ENCODE assay signal across 8 cellular contexts in the genomic region with DNA sequence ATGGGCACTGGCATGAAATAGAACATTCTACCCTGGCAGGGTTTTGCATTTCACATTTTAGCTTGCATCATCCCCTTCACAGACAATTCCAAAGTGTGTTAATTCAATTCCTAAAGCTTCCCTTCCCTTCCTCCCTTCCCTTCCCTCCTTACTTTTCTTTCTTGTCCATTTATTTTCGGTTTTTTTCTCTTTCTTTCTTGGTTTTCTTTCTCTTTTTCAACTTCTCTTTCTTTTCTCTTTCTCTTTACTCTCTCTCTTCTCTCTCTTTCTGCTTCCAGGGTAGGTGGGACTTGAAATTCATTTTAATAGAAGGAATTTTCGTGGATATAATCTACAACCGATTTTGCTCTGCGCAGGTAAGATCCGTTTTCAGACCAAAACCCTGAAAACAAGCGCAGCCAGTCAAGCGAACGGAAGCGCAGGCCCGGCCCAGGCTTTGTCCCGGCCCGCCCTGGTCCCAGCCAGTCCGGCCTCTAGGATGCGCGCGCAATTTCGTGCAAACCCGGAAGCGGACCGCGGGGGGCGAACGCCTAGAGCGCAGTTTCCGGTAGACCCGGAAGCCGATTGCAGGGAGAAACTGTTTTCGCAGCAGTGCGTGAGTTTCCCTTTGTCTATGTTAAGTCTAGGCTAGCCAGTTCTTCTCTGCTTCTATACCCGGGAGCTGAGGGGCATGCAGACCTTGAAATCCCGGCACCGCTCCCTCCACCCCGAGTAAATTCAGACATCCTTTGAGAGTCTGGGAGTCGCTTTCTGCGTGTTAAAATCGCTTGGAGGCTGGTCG. TPM values are rescaled to one million over a fixed set of nuclear protein-coding genes. Genes with fewer than 3 reads are reported as not detected.
DNase-seq lines count a peak whose midpoint lies in the region; ATAC-seq and TF ChIP-seq lines count a peak whose summit lies in the region.

ZNF528 (plus strand) TSS at position 540 of the 781 bp plus-strand sequence. CDS start 4,165 bp downstream, outside the sequence.

- DNase-seq in Daoy (ENCODE audit: low read depth) (peak; percentile 97), NCI-H510A treated with DMSO at 0.1 percent for 48 hours (lab: John Stamatoyannopoulos, UW) (peak; percentile 67), lower leg skin (ENCODE audit: low spot score in 2 of 2) (peak; percentile 94 to 99)
- DNase-seq in activated CD8-positive, alpha-beta T cell treated with anti-CD3 and anti-CD28 coated beads, Interleukin-2, amount 10 ng/mL, durations not matched to agents 7 days and 5 days, result peak; percentile 98
- peak; percentile 90 to 96 for DNase-seq in stimulated activated CD4-positive, alpha-beta T cell treated with anti-CD3 and anti-CD28 coated beads, Interleukin-4, amount 100 ng/mL, for 4 hours

- peak within 1 kb of the TSS; percentile 40 to 77 for H3K9ac ChIP-seq in duodenal mucosa (ENCODE audit: low read depth in 1 of 2, low read length in 2 of 2)

- H3K27me3 Mint-ChIP-seq in activated CD8-positive, alpha-beta T cell treated with anti-CD3 and anti-CD28 coated beads, Interleukin-2, amount 10 ng/mL, durations not matched to agents 7 days and 5 days (ENCODE audit: low read depth), result no peaks in the 10 kb centered on the region

- H3K27ac Mint-ChIP-seq in activated CD8-positive, alpha-beta T cell treated with anti-CD3 and anti-CD28 coated beads, Interleukin-2, amount 10 ng/mL, durations not matched to agents 7 days and 5 days, result peak within 1 kb of the TSS; percentile 93

- TF ChIP-seq POLR2A in lower leg skin (IDR thresholded peaks at IDR 0.05), result no peak

- H3K36me3 Mint-ChIP-seq in activated CD8-positive, alpha-beta T cell treated with anti-CD3 and anti-CD28 coated beads, Interleukin-2, amount 10 ng/mL, durations not matched to agents 7 days and 5 days (ENCODE audit: low read depth), result peaks cover 72% of the 10 kb centered on the region

- H3K36me3 ChIP-seq in duodenal mucosa (ENCODE audit: control insufficient read depth in 1 of 2, insufficient read depth in 2 of 2, low read length in 2 of 2), result peaks cover 16 to 17% of the 10 kb centered on the region in 2 donors

- POLR2A ChIA-PET in activated CD8-positive, alpha-beta T cell treated with anti-CD3 and anti-CD28 coated beads, Interleukin-2, amount 10 ng/mL, durations not matched to agents 7 days and 5 days (lab: Charles Lee), result interaction anchor here (0.5 to 1.2 kb wide), 7 partner anchors 28 to 787 kb away, joined by 3 to 4 read pairs (median 3); partner anchors contain the start of gene ZNF880

- H3K4me1 Mint-ChIP-seq in activated CD8-positive, alpha-beta T cell treated with anti-CD3 and anti-CD28 coated beads, Interleukin-2, amount 10 ng/mL, durations not matched to agents 7 days and 5 days (ENCODE audit: low read depth), result peaks cover 22% of the 10 kb centered on the region

- H3K27me3 ChIP-seq in duodenal mucosa (ENCODE audit: control insufficient read depth in 1 of 2, insufficient read depth in 2 of 2, low read length in 2 of 2), result no peaks in the 10 kb centered on the region

- H3K27ac ChIP-seq in duodenal mucosa (ENCODE audit: low read depth, low read length), result peak within 1 kb of the TSS; percentile 32

- no peak for TF ChIP-seq CTCF in lower leg skin (IDR thresholded peaks at IDR 0.05)

- H3K9me3 Mint-ChIP-seq in activated CD8-positive, alpha-beta T cell treated with anti-CD3 and anti-CD28 coated beads, Interleukin-2, amount 10 ng/mL, durations not matched to agents 7 days and 5 days (ENCODE audit: insufficient read depth), result peaks cover 49% of the 10 kb centered on the region

- H3K4me1 ChIP-seq in duodenal mucosa (ENCODE audit: control insufficient read depth in 1 of 2, insufficient read depth in 2 of 2, low read length in 2 of 2), result peaks cover 5 to 8% of the 10 kb centered on the region in 2 donors

- ATAC-seq in HG02798 (IDR thresholded peaks at IDR 0.05; ENCODE audit: poor library complexity, unreplicated experiment), result peak; percentile 79
- ATAC-seq in activated CD8-positive, alpha-beta T cell treated with anti-CD3 and anti-CD28 coated beads, Interleukin-2, amount 10 ng/mL, durations not matched to agents 7 days and 5 days, result peak; percentile 100
- no peak for ATAC-seq in GM21381 (IDR thresholded peaks at IDR 0.05; ENCODE audit: unreplicated experiment)

- CTCF ChIA-PET in activated CD8-positive, alpha-beta T cell treated with anti-CD3 and anti-CD28 coated beads, Interleukin-2, amount 10 ng/mL, durations not matched to agents 7 days and 5 days (lab: Charles Lee), result interaction anchor here (2.0 kb wide), 1 partner anchor 56 kb away, joined by 6 read pairs; the partner anchor contains the start of gene ZNF578

- intact Hi-C loops in lower leg skin (cut with DNase I; ENCODE audit: low total_unique reads), result no loop called here

- peaks cover 19 to 25% of the 10 kb centered on the region in 2 donors for H3K9me3 ChIP-seq in duodenal mucosa (ENCODE audit: control insufficient read depth in 1 of 2, low read length in 2 of 2)

- H3K4me3 ChIP-seq in duodenal mucosa (ENCODE audit: low read depth in 1 of 2, low read length in 2 of 2), result peak within 1 kb of the TSS; percentile 75 to 99
- peak within 1 kb of the TSS; percentile 69 for H3K4me3 ChIP-seq in lower leg skin (ENCODE audit: low read depth, poor library complexity, severe bottlenecking)

- WGBS in lower leg skin, 2 donors, result 0 to 1% methylated on average over 37 of the region's 37 CpGs

- peak within 1 kb of the TSS; percentile 89 for H3K4me3 Mint-ChIP-seq in activated CD8-positive, alpha-beta T cell treated with anti-CD3 and anti-CD28 coated beads, Interleukin-2, amount 10 ng/mL, durations not matched to agents 7 days and 5 days

RNA-seq across cellular contexts. Expression of gene ZNF528, which starts in this region (rescaled TPM):
- 20.3 and 67.9 TPM in 2 replicates for total RNA-seq in Daoy (2014; rRNA removed; shearing (Covaris generic))
- total RNA-seq in activated CD8-positive, alpha-beta T cell treated with anti-CD3 and anti-CD28 coated beads, Interleukin-2, amount 10 ng/mL, durations not matched to agents 7 days and 5 days, result 10 to 100 TPM; 13.0 to 14.7 TPM
- 10 to 100 TPM; 13.4 to 17.9 (median 14.7) TPM for total RNA-seq in lower leg skin
